In genomic region chr2:43773876-43774613, GRCh38 we compare ENCODE assay signal across 8 cellular contexts. TPM values are rescaled to one million over a fixed set of nuclear protein-coding genes. Genes with fewer than 3 reads are reported as not detected.
DNase-seq lines count a peak whose midpoint lies in the region; ATAC-seq and TF ChIP-seq lines count a peak whose summit lies in the region.

DYNC2LI1 (plus strand) TSS chr2:43774039; CDS start chr2:43774139, 100 bp downstream.

- H3K79me2 ChIP-seq in Loucy (ENCODE audit: insufficient read depth, low read length): no peaks in the 10 kb centered on the region
- peaks cover 5% of the 10 kb centered on the region for H3K79me2 ChIP-seq in neural cell (replicated peaks; ENCODE audit: insufficient read depth, low read length)

- H3K27me3 ChIP-seq in Loucy (ENCODE audit: insufficient read depth, low read length, poor library complexity, severe bottlenecking): no peaks in the 10 kb centered on the region
- no peaks in the 10 kb centered on the region for H3K27me3 ChIP-seq in neural cell (ENCODE audit: insufficient read depth, low read depth, low read length)

- H3F3A ChIP-seq in Loucy (ENCODE audit: low read depth): no peaks in the 10 kb centered on the region
- H3F3A ChIP-seq in neural cell (ENCODE audit: insufficient read depth, low read length, poor library complexity, severe bottlenecking): no peaks in the 10 kb centered on the region

- H3K4me3 ChIP-seq in Loucy (ENCODE audit: low read length, poor library complexity, severe bottlenecking) (peak within 1 kb of the TSS; percentile 91), neural cell (ENCODE audit: low read length) (peak within 1 kb of the TSS; percentile 72)

- H3K4me1 ChIP-seq in Loucy (ENCODE audit: insufficient read depth, low read length, poor library complexity, severe bottlenecking): peaks cover 8% of the 10 kb centered on the region

- no peaks in the 10 kb centered on the region for H3K9me3 Mint-ChIP-seq in stimulated activated naive CD8-positive, alpha-beta T cell treated with anti-CD3 and anti-CD28 coated beads, Interleukin-15, amount 100 ng/mL, for 72 hours

- H4K20me1 ChIP-seq in Loucy (ENCODE audit: insufficient read depth, low read length, poor library complexity, severe bottlenecking) (no peaks in the 10 kb centered on the region), neural cell (ENCODE audit: insufficient read depth) (no peaks in the 10 kb centered on the region)

- H3K4me2 ChIP-seq in Loucy (ENCODE audit: low read depth, low read length, poor library complexity, severe bottlenecking) (peak within 1 kb of the TSS; percentile 85), neural cell (ENCODE audit: low read length) (peak within 1 kb of the TSS; percentile 71)

- TF ChIP-seq EP300 in neural cell (conservative IDR thresholded peaks at IDR 0.05; ENCODE audit: poor library complexity, severe bottlenecking): peak; percentile 65

- H3K9me3 ChIP-seq in Loucy (ENCODE audit: insufficient read depth, low read depth, low read length) (no peaks in the 10 kb centered on the region), neural cell (ENCODE audit: low read length) (no peaks in the 10 kb centered on the region)

- TF ChIP-seq CTCF in Loucy (conservative IDR thresholded peaks at IDR 0.05; ENCODE audit: low read length): no peak
- TF ChIP-seq CTCF in neural cell (IDR thresholded peaks at IDR 0.05; ENCODE audit: poor library complexity, severe bottlenecking): peak; percentile 33

- peak; percentile 92 for DNase-seq in EH (ENCODE audit: low read depth)
- DNase-seq in H4 (ENCODE audit: low spot score): peak; percentile 93
- DNase-seq in SHP77 (lab: John Stamatoyannopoulos, UW): peak; percentile 93 to 94
- peak; percentile 91 for DNase-seq in activated effector memory CD4-positive, alpha-beta T cell treated with anti-CD3 and anti-CD28 coated beads, Interleukin-2, amount 50 U/mL, for 16 hours
- DNase-seq in fibroblast of the conjunctiva (ENCODE audit: low read depth): peak; percentile 78
- DNase-seq in stimulated activated naive CD8-positive, alpha-beta T cell treated with anti-CD3 and anti-CD28 coated beads, Interleukin-15, amount 100 ng/mL, for 72 hours: peak; percentile 74 to 84

- H3K27ac ChIP-seq in neural cell (ENCODE audit: low read length): peak within 1 kb of the TSS; percentile 63

- H3K36me3 ChIP-seq in Loucy (ENCODE audit: insufficient read depth, low read length) (no peaks in the 10 kb centered on the region), neural cell (ENCODE audit: insufficient read depth, low read length) (no peaks in the 10 kb centered on the region)

- H3K4me1 Mint-ChIP-seq in stimulated activated naive CD8-positive, alpha-beta T cell treated with anti-CD3 and anti-CD28 coated beads, Interleukin-15, amount 100 ng/mL, for 72 hours: peaks cover 22% of the 10 kb centered on the region

- peak within 1 kb of the TSS; percentile 77 to 97 for H3K27ac Mint-ChIP-seq in stimulated activated naive CD8-positive, alpha-beta T cell treated with anti-CD3 and anti-CD28 coated beads, Interleukin-15, amount 100 ng/mL, for 72 hours

- peak; percentile 98 for ATAC-seq in stimulated activated naive CD8-positive, alpha-beta T cell treated with anti-CD3 and anti-CD28 coated beads, Interleukin-15, amount 100 ng/mL, for 72 hours

- peaks cover 12% of the 10 kb centered on the region for H3K27me3 Mint-ChIP-seq in stimulated activated naive CD8-positive, alpha-beta T cell treated with anti-CD3 and anti-CD28 coated beads, Interleukin-15, amount 100 ng/mL, for 72 hours

- H3K4me3 Mint-ChIP-seq in stimulated activated naive CD8-positive, alpha-beta T cell treated with anti-CD3 and anti-CD28 coated beads, Interleukin-15, amount 100 ng/mL, for 72 hours: peak within 1 kb of the TSS; percentile 97 to 99

- H3K9me2 ChIP-seq in Loucy (replicated peaks; ENCODE audit: low read depth, low read length): no peaks in the 10 kb centered on the region
- H3K9me2 ChIP-seq in neural cell (ENCODE audit: insufficient read depth, low read length): no peaks in the 10 kb centered on the region

- H2AFZ ChIP-seq in Loucy (ENCODE audit: low read length) (peak within 1 kb of the TSS; percentile 99), neural cell (ENCODE audit: low read depth, low read length) (peak within 1 kb of the TSS; percentile 88)

- peak within 1 kb of the TSS; percentile 56 for H3K9ac ChIP-seq in Loucy (ENCODE audit: low read depth, low read length, poor library complexity, severe bottlenecking)
- H3K9ac ChIP-seq in neural cell (ENCODE audit: low read length): peak within 1 kb of the TSS; percentile 69

- TF ChIP-seq RAD21 in neural cell (conservative IDR thresholded peaks at IDR 0.05): peak; percentile 46

TF ChIP-seq in neural cell, 6 proteins besides CTCF, POLR2A, EP300 and RAD21:
- TF ChIP-seq TAF1 (IDR thresholded peaks at IDR 0.05; ENCODE audit: low read depth) (no peak), REST (IDR thresholded peaks at IDR 0.05; ENCODE audit: borderline replicate concordance) (peak; percentile 74), SMC3 (conservative IDR thresholded peaks at IDR 0.05; ENCODE audit: poor library complexity) (peak; percentile 61), EZH2 (IDR thresholded peaks at IDR 0.05; ENCODE audit: borderline replicate concordance, insufficient read depth, low read length, poor library complexity, severe bottlenecking) (no peak), POLR2AphosphoS5 (IDR thresholded peaks at IDR 0.05) (peak; percentile 51), MXI1 (conservative IDR thresholded peaks at IDR 0.05; ENCODE audit: poor library complexity, severe bottlenecking) (peak; percentile 78)

RNA-seq across cellular contexts. Expression of gene DYNC2LI1, which starts in this region (rescaled TPM):
- total RNA-seq in H4 (2014; rRNA removed; shearing (Covaris generic)): 13.5 and 21.5 TPM in 2 replicates
- 65.5 and 80.6 TPM in 2 replicates for polyA plus RNA-seq in neural cell
- polyA minus RNA-seq in neural cell: 43.3 and 45.0 TPM in 2 replicates

Comparison
In these comparisons a context has a peak if more than half of its experiments do, and no peak if none do; other contexts are left out.
1. Peak in every context shown above with its lines: DNase-seq, ATAC-seq, H3K4me3 ChIP-seq and H3K27ac ChIP-seq.